Comparison of ENCODE assay signal across 23 cellular contexts in the genomic region with DNA sequence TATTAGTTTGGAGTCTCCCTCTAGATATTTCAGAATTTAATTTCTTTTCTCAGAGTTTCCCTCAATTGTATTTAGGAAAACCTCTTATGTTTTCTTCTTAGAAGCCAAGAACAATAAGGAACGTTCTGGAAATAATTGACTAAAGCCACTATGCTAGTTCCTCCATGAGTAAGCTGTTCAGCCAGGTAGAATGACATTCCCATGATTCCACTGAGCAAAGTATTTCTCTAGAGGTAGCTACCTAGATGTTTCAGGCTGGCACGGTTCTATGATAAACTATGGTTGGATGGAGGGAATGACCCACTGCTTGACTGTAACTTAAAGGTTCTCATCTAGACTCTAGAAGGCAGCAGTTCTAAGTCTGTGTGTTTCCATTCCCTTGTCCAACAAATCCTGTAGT.
"Had no signal": no experiment of that assay in that cellular context is flagged by ENCODE, and none has a peak within 500 bp of the region (broad histone marks: within the 10 kb centered on the region; RNA-seq: fewer than 3 reads in every experiment).

No MANE protein-coding gene starts in this region.

- H3K27me3 ChIP-seq: gastrocnemius medialis, right atrium auricular region, tibial artery, upper lobe of left lung, uterus had no signal

- H3K4me1 ChIP-seq: gastrocnemius medialis, parathyroid adenoma, right atrium auricular region, tibial artery, upper lobe of left lung, uterus had no signal

- H3K4me2 ChIP-seq: smooth muscle cell had no signal

- DNase-seq: caudate nucleus; cerebellar nuclear complex; dorsolateral prefrontal cortex; effector CD4-positive, alpha-beta T cell; foreskin fibroblast; gastrocnemius medialis; head of caudate nucleus; kidney; natural killer cell; stimulated activated CD4-positive, alpha-beta T cell treated with anti-CD3 and anti-CD28 coated beads, Interleukin-12 subunit alpha, Interleukin-12 subunit beta, amount 100 ng/mL, for 4 hours; stimulated activated CD4-positive, alpha-beta T cell treated with anti-CD3 and anti-CD28 coated beads, Interleukin-1b, Interleukin-23, amount 100 ng/mL, for 48 hours; stimulated activated CD4-positive, alpha-beta T cell treated with anti-CD3 and anti-CD28 coated beads, Interleukin-4, amount 100 ng/mL, for 1 hour; stimulated activated CD8-positive, alpha-beta memory T cell treated with anti-CD3 and anti-CD28 coated beads, Interleukin-4, amount 100 ng/mL, for 48 hours; stimulated activated naive CD4-positive, alpha-beta T cell; stimulated activated naive CD8-positive, alpha-beta T cell treated with anti-CD3 and anti-CD28 coated beads, Interleukin-15, amount 100 ng/mL, for 72 hours; tibial artery; upper lobe of left lung; uterus had no signal

- H3K79me2 ChIP-seq: parathyroid adenoma had no signal

- H3K36me3 ChIP-seq: gastrocnemius medialis, right atrium auricular region, tibial artery, upper lobe of left lung, uterus had no signal

- H2AFZ ChIP-seq: parathyroid adenoma had no signal

- H3K27ac ChIP-seq: dorsolateral prefrontal cortex, gastrocnemius medialis, parathyroid adenoma, right atrium auricular region, tibial artery, upper lobe of left lung, uterus had no signal

- H3K9ac ChIP-seq: parathyroid adenoma had no signal

- H3K4me3 ChIP-seq: dorsolateral prefrontal cortex, gastrocnemius medialis, right atrium auricular region, smooth muscle cell, tibial artery, upper lobe of left lung, uterus had no signal

- H3K9me3 ChIP-seq: right atrium auricular region, tibial artery, upper lobe of left lung, uterus had no signal

- ATAC-seq: gastrocnemius medialis; left lobe of liver; natural killer cell; sciatic nerve; stimulated activated naive CD8-positive, alpha-beta T cell treated with anti-CD3 and anti-CD28 coated beads, Interleukin-15, amount 100 ng/mL, for 72 hours had no signal
